In the genomic region with DNA sequence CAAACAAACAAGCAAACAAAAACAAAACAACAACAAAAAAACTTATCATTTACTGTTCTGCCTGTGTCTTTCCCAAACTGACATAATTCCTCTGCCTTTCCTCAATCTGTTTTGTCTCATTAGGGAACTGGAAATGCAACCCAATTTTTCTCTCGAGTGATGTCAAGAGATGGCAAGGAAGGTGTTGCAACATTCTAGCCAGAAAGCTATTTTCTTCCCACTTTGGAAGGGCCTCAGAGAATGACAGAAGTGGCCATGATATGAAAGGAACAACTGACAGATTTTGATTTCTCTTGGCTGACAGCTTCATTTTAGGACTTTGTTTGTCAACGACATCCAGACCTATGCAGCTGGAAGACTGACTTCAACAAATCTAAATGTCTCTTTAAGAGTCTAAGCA, we compare ENCODE assay signal across 23 cellular contexts. TPM values are rescaled to one million over a fixed set of nuclear protein-coding genes. Genes with fewer than 3 reads are reported as not detected.
"Had no signal": no experiment of that assay in that cellular context is flagged by ENCODE, and none has a peak within 500 bp of the region (broad histone marks: within the 10 kb centered on the region; RNA-seq: fewer than 3 reads in every experiment).

No MANE protein-coding gene starts in this region.

- H3K4me3 ChIP-seq: colonic mucosa, esophagus muscularis mucosa, hepatocyte, mucosa of descending colon, pancreas, right lobe of liver, testis, tibial artery had no signal

- H3K79me2 ChIP-seq: hepatocyte had no signal

- DNase-seq: colonic mucosa; effector CD8-positive, alpha-beta T cell; endodermal cell; head of caudate nucleus; kidney; mesenchymal stem cell; mucosa of descending colon; naive B cell; pancreas; right lobe of liver; stimulated activated CD4-positive, alpha-beta T cell treated with anti-CD3 and anti-CD28 coated beads, Interleukin-2, amount 100 ng/mL, for 24 hours; stimulated activated CD4-positive, alpha-beta T cell treated with anti-CD3 and anti-CD28 coated beads, Interleukin-4, amount 100 ng/mL, for 24 hours; stimulated activated naive CD4-positive, alpha-beta T cell treated with Interleukin-2 at 50 U/mL for 16 hours; substantia nigra; testis; tibial artery had no signal

- H3K4me2 ChIP-seq: hepatocyte had no signal

- H3K36me3 ChIP-seq: colonic mucosa, neutrophil, pancreas, right lobe of liver, tibial artery had no signal

- H2AFZ ChIP-seq: hepatocyte had no signal

- H3K27me3 ChIP-seq: colonic mucosa, esophagus muscularis mucosa, hepatocyte, neutrophil, pancreas, right lobe of liver, testis, tibial artery had no signal

- H3K27ac ChIP-seq: colonic mucosa, epithelial cell of prostate, esophagus muscularis mucosa, hepatocyte, neutrophil, pancreas, right lobe of liver, testis, tibial artery had no signal

- H3K4me1 ChIP-seq: colonic mucosa, pancreas, right lobe of liver, testis had no signal

- ATAC-seq: left lobe of liver; mucosa of descending colon; natural killer cell treated with Interleukin-12 subunit alpha and Interleukin-12 subunit beta and Interleukin-15 and Interleukin-18, amount 100 ng/mL, for 72 hours; pancreas; right lobe of liver; stimulated activated effector memory CD8-positive, alpha-beta T cell treated with anti-CD3 and anti-CD28 coated beads, Interleukin-12 subunit alpha, Interleukin-12 subunit beta, amount 100 ng/mL, for 72 hours had no signal

- H3K9me3 ChIP-seq: colonic mucosa, esophagus muscularis mucosa, mucosa of descending colon, neutrophil, pancreas, right lobe of liver, testis, tibial artery had no signal

RNA-seq across cellular contexts. Expression of gene RND3, which starts 24.7 kb away (rescaled TPM):
- total RNA-seq: natural killer cell treated with Interleukin-12 subunit alpha and Interleukin-12 subunit beta and Interleukin-15 and Interleukin-18, amount 100 ng/mL, for 72 hours had no signal
